In the genomic region with DNA sequence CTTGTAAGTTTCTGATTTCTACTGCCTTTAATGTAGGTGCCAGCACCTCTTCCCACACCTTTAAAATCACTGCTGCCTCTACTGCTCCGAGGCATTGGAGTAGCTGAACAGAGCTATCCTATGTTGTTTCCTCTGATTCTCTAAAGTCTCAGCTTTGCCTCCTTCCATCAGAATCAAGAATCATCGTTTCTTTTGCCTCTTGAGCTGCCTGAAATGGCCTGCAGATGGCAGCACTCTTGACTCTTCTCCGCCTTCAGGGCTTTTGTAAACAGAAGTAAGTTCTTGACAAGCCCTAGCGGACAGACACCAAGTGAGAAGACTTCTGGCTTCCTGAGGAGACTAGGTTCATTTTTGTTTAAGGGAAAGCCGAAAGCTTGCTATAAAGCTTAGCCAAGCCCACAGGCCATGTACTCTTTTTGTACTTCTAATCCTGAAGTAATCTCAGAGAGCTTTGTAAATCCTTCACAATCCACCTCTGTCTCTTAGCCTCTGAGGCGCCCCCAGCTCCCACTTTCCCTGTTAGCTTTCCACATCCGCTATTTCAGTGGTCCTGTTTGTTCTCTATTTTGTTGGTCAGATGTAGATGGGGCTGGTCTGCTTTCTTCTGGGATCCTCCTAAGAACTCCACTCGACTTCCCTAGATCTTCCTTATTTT, we compare ENCODE assay signal across 9 cellular contexts. TPM values are rescaled to one million over a fixed set of nuclear protein-coding genes. Genes with fewer than 3 reads are reported as not detected.
DNase-seq lines count a peak whose midpoint lies in the region; ATAC-seq, FAIRE-seq and TF ChIP-seq lines count a peak whose summit lies in the region.
"Had no signal": no experiment of that assay in that cellular context is flagged by ENCODE, and none has a peak within 500 bp of the region (broad histone marks: within the 10 kb centered on the region; RNA-seq: fewer than 3 reads in every experiment).

No MANE protein-coding gene starts in this region.

- no peak overlapping the region for H3K27ac ChIP-seq in aorta (ENCODE audit: low read depth in 1 of 2, low read length in 2 of 2)

- FAIRE-seq in D721Med (lab: Jason Lieb, UNC) = peak; percentile 80
- FAIRE-seq: endometrium had no signal

- TF ChIP-seq CTCF in D721Med (IDR thresholded peaks at IDR 0.05; ENCODE audit: insufficient read depth, missing control alignments) = peak; percentile 81

- DNase-seq in D721Med (ENCODE audit: insufficient read length, low spot score) = no peak
- peak; percentile 26 for DNase-seq in SIG-M5 (lab: John Stamatoyannopoulos, UW)
- peak; percentile 50 for DNase-seq in activated effector memory CD4-positive, alpha-beta T cell treated with Interleukin-2 at 50 U/mL for 16 hours
- peak; percentile 37 for DNase-seq in glomerular endothelial cell (ENCODE audit: extremely low read depth, low read depth, low spot score)
- peak; percentile 82 for DNase-seq in posterior vena cava (ENCODE audit: low spot score)
- peak; percentile 76 to 81 for DNase-seq in aorta

- WGBS in aorta, 2 donors = 29 to 30% methylated on average over 8 of the region's 8 CpGs

- no peaks in the 10 kb centered on the region for H3K9me3 ChIP-seq in aorta (ENCODE audit: control insufficient read depth, low read length)

- H3K4me1 ChIP-seq in aorta (ENCODE audit: control insufficient read depth in 1 of 2, insufficient read depth in 2 of 2, low read length in 2 of 2) = no peaks in the 10 kb centered on the region

- no peaks in the 10 kb centered on the region for H3K27me3 ChIP-seq in aorta (ENCODE audit: control insufficient read depth in 1 of 2, insufficient read depth in 2 of 2, low read length in 1 of 2)

- intact Hi-C loops in posterior vena cava (cut with DNase I) (no loop called here), aorta (cut with DNase I) (loop anchor here in 1 of 2 donors (5.0 to 10.0 kb wide), 3 partner anchors 216 to 676 kb away; no protein-coding TSS in a partner anchor)

- ATAC-seq in GM19455 (IDR thresholded peaks at IDR 0.05; ENCODE audit: unreplicated experiment) = peak; percentile 95
- ATAC-seq in HG03520 (IDR thresholded peaks at IDR 0.05; ENCODE audit: unreplicated experiment) = peak; percentile 99
- ATAC-seq in aorta (ENCODE audit: low FRiP score) = peak; percentile 77

- no peak overlapping the region for H3K4me3 ChIP-seq in aorta (ENCODE audit: low read length in 2 of 2)

- H3K36me3 ChIP-seq in aorta (ENCODE audit: control insufficient read depth in 1 of 2, insufficient read depth in 2 of 2, low read length in 1 of 2) = no peaks in the 10 kb centered on the region

RNA-seq across cellular contexts. Expression of gene GTF3C3, which starts 48.4 kb away (rescaled TPM):
- total RNA-seq in glomerular endothelial cell = 26.2 and 29.2 TPM in 2 replicates
- 10 to 100 TPM; 22.8 to 23.6 TPM for total RNA-seq in posterior vena cava
- total RNA-seq in aorta = 10 to 100 TPM; 26.0 to 41.6 TPM
- 10 to 100 TPM in 1 of 2 donors, 1 to 10 TPM in 1; 4.6 to 10.5 TPM for polyA plus RNA-seq in aorta

RNA-seq across cellular contexts. Expression of gene C2orf66, which starts 58.1 kb away (rescaled TPM):
- total RNA-seq in glomerular endothelial cell (0.39 and 1.1 TPM in 2 replicates), posterior vena cava (not detected), aorta (under 1 TPM; 0.19 to 0.30 TPM)
- not detected for polyA plus RNA-seq in aorta
